Comparison of ENCODE assay signal across 14 cellular contexts in genomic region chrX:117972681-117973080, GRCh38.
DNase-seq lines count a peak whose midpoint lies in the region; ATAC-seq and TF ChIP-seq lines count a peak whose summit lies in the region.
"Had no signal": no experiment of that assay in that cellular context is flagged by ENCODE, and none has a peak within 500 bp of the region (broad histone marks: within the 10 kb centered on the region; RNA-seq: fewer than 3 reads in every experiment).

No MANE protein-coding gene starts in this region.

- DNase-seq in AG08396 (ENCODE audit: low spot score), result peak; percentile 8
- peak; percentile 6 for DNase-seq in HT1080 (ENCODE audit: low read depth)
- peak in 5 of 61 donors; percentile 0 to 15 (median 1) for DNase-seq in caudate nucleus (lab: John Stamatoyannopoulos, UW)
- DNase-seq in islet precursor cell, result peak; percentile 54
- DNase-seq in CD14-positive monocyte (ENCODE audit: low spot score), result no peak
- DNase-seq: GM23248; MG63; OCI-M1; ovary; stimulated activated CD4-positive, alpha-beta T cell treated with anti-CD3 and anti-CD28 coated beads, Interleukin-4, amount 100 ng/mL, for 24 hours had no signal

- H3K36me3 Mint-ChIP-seq in CD14-positive monocyte, result no peaks in the 10 kb centered on the region

- H3K27me3 Mint-ChIP-seq in CD14-positive monocyte (ENCODE audit: low read depth in 3 of 3), result peaks cover 0 to 3% (median 0%) of the 10 kb centered on the region in 3 donors
- H3K27me3 Mint-ChIP-seq: B cell had no signal

- H3K4me1 Mint-ChIP-seq in CD14-positive monocyte, result no peaks in the 10 kb centered on the region
- H3K4me1 Mint-ChIP-seq: B cell had no signal

- no peak for TF ChIP-seq CTCF in CD14-positive monocyte (IDR thresholded peaks at IDR 0.05)

- no peaks in the 10 kb centered on the region for H3K9me3 Mint-ChIP-seq in CD14-positive monocyte

- ATAC-seq in HG03025 (IDR thresholded peaks at IDR 0.05; ENCODE audit: low FRiP score, unreplicated experiment), result no peak
- ATAC-seq in GM19324 (IDR thresholded peaks at IDR 0.05; ENCODE audit: low FRiP score, unreplicated experiment), result no peak
- no peak for ATAC-seq in HG03432 (IDR thresholded peaks at IDR 0.05; ENCODE audit: unreplicated experiment)

- H3K27ac Mint-ChIP-seq in CD14-positive monocyte, result no peak overlapping the region
- H3K27ac Mint-ChIP-seq: B cell had no signal

- intact Hi-C loops in CD14-positive monocyte (cut with micrococcal nuclease), result no loop called here

- no peak overlapping the region for H3K4me3 Mint-ChIP-seq in CD14-positive monocyte
- H3K4me3 Mint-ChIP-seq: B cell had no signal

- H3K27ac ChIP-seq in caudate nucleus (ENCODE audit: low read depth, low read length), result peak overlapping the region; percentile 11
- H3K27ac ChIP-seq: GM23248, ovary had no signal
